Comparison of ENCODE assay signal across 18 cellular contexts in genomic region chr5:147046226-147046625, GRCh38.
"Had no signal": no experiment of that assay in that cellular context is flagged by ENCODE, and none has a peak within 500 bp of the region (broad histone marks: within the 10 kb centered on the region; RNA-seq: fewer than 3 reads in every experiment).

No MANE protein-coding gene starts in this region.

- H3K27ac Mint-ChIP-seq: dendritic cell treated with granulocyte-macrophage colony-stimulating factor and Interleukin-4, amounts not matched to agents 40 ng/mL and 50 ng/mL, for 4 days; naive thymus-derived CD4-positive, alpha-beta T cell; stimulated activated naive B cell treated with anti-CD40 and anti-IgM and Interleukin-4, amounts not matched to agents 10 μg/mL and 1 μg/mL and 100 μg/mL, for 72 hours; stimulated activated naive CD8-positive, alpha-beta T cell treated with anti-CD3 and anti-CD28 coated beads, Interleukin-15, amount 100 ng/mL, for 72 hours had no signal

- H3K27ac ChIP-seq: heart left ventricle, neutrophil, psoas muscle, right atrium auricular region, sigmoid colon, skin epidermis, testis had no signal

- H3K36me3 Mint-ChIP-seq: naive thymus-derived CD4-positive, alpha-beta T cell; stimulated activated naive B cell treated with anti-CD40 and anti-IgM and Interleukin-4, amounts not matched to agents 10 μg/mL and 1 μg/mL and 100 μg/mL, for 72 hours had no signal

- H3K4me1 Mint-ChIP-seq: naive thymus-derived CD4-positive, alpha-beta T cell; stimulated activated naive B cell treated with anti-CD40 and anti-IgM and Interleukin-4, amounts not matched to agents 10 μg/mL and 1 μg/mL and 100 μg/mL, for 72 hours; stimulated activated naive CD8-positive, alpha-beta T cell treated with anti-CD3 and anti-CD28 coated beads, Interleukin-15, amount 100 ng/mL, for 72 hours had no signal

- H3K9me3 ChIP-seq: heart left ventricle, neutrophil, psoas muscle, right atrium auricular region, sigmoid colon, testis, tibial nerve had no signal

- H3K27me3 ChIP-seq: neutrophil, right atrium auricular region, sigmoid colon, testis, tibial nerve had no signal

- ATAC-seq: heart left ventricle; left colon; naive thymus-derived CD4-positive, alpha-beta T cell; psoas muscle; stimulated activated naive B cell treated with anti-CD40 and anti-IgM and Interleukin-4, amounts not matched to agents 10 μg/mL and 1 μg/mL and 100 μg/mL, for 72 hours; stimulated activated naive CD8-positive, alpha-beta T cell treated with anti-CD3 and anti-CD28 coated beads, Interleukin-15, amount 100 ng/mL, for 72 hours had no signal

- H3K9me3 Mint-ChIP-seq: dendritic cell treated with granulocyte-macrophage colony-stimulating factor and Interleukin-4, amounts not matched to agents 40 ng/mL and 50 ng/mL, for 4 days; stimulated activated naive B cell treated with anti-CD40 and anti-IgM and Interleukin-4, amounts not matched to agents 10 μg/mL and 1 μg/mL and 100 μg/mL, for 72 hours; stimulated activated naive CD8-positive, alpha-beta T cell treated with anti-CD3 and anti-CD28 coated beads, Interleukin-15, amount 100 ng/mL, for 72 hours had no signal

- H3K4me3 ChIP-seq: heart left ventricle, psoas muscle, right atrium auricular region, sigmoid colon, skin epidermis, testis, tibial nerve had no signal

- H3K4me1 ChIP-seq: heart left ventricle, psoas muscle, right atrium auricular region, testis had no signal

- H3K36me3 ChIP-seq: heart left ventricle, neutrophil, right atrium auricular region, sigmoid colon, tibial nerve had no signal

- DNase-seq: cerebellar nuclear complex; effector CD4-positive, alpha-beta T cell; heart left ventricle; hippocampal formation; left colon; naive thymus-derived CD4-positive, alpha-beta T cell; psoas muscle; sigmoid colon; stimulated activated CD4-positive, alpha-beta T cell treated with anti-CD3 and anti-CD28 coated beads, Interleukin-2, amount 100 ng/mL, for 24 hours; stimulated activated CD4-positive, alpha-beta T cell treated with anti-CD3 and anti-CD28 coated beads, Interleukin-4, amount 100 ng/mL, for 4 hours; stimulated activated naive B cell treated with anti-CD40 and anti-IgM and Interleukin-4, amounts not matched to agents 10 μg/mL and 1 μg/mL and 100 μg/mL, for 72 hours; stimulated activated naive CD8-positive, alpha-beta T cell treated with anti-CD3 and anti-CD28 coated beads, Interleukin-15, amount 100 ng/mL, for 72 hours; testis had no signal

- H3K27me3 Mint-ChIP-seq: dendritic cell treated with granulocyte-macrophage colony-stimulating factor and Interleukin-4, amounts not matched to agents 40 ng/mL and 50 ng/mL, for 4 days; stimulated activated naive B cell treated with anti-CD40 and anti-IgM and Interleukin-4, amounts not matched to agents 10 μg/mL and 1 μg/mL and 100 μg/mL, for 72 hours; stimulated activated naive CD8-positive, alpha-beta T cell treated with anti-CD3 and anti-CD28 coated beads, Interleukin-15, amount 100 ng/mL, for 72 hours had no signal

- H3K4me3 Mint-ChIP-seq: dendritic cell treated with granulocyte-macrophage colony-stimulating factor and Interleukin-4, amounts not matched to agents 40 ng/mL and 50 ng/mL, for 4 days; naive thymus-derived CD4-positive, alpha-beta T cell; stimulated activated naive B cell treated with anti-CD40 and anti-IgM and Interleukin-4, amounts not matched to agents 10 μg/mL and 1 μg/mL and 100 μg/mL, for 72 hours; stimulated activated naive CD8-positive, alpha-beta T cell treated with anti-CD3 and anti-CD28 coated beads, Interleukin-15, amount 100 ng/mL, for 72 hours had no signal
